27 cellular contexts compared by ENCODE assay signal in genomic region chr17:40992666-40993065, GRCh38. TPM values are rescaled to one million over a fixed set of nuclear protein-coding genes. Genes with fewer than 3 reads are reported as not detected.
"Had no signal": no experiment of that assay in that cellular context is flagged by ENCODE, and none has a peak within 500 bp of the region (broad histone marks: within the 10 kb centered on the region; RNA-seq: fewer than 3 reads in every experiment).

No MANE protein-coding gene starts in this region.

- H3K36me3 ChIP-seq: ascending aorta had no signal

- H3K4me1 ChIP-seq: ascending aorta had no signal

- H3K9me2 ChIP-seq: SK-N-SH had no signal

- H3K27ac ChIP-seq: ascending aorta, body of pancreas had no signal

- ATAC-seq: activated CD8-positive, alpha-beta T cell treated with anti-CD3 and anti-CD28 coated beads, Interleukin-2, amount 10 ng/mL, durations not matched to agents 7 days and 5 days; activated naive CD4-positive, alpha-beta T cell treated with anti-CD3 and anti-CD28 coated beads, Interleukin-2, amount 50 U/mL, for 72 hours; activated naive CD8-positive, alpha-beta T cell treated with anti-CD3 and anti-CD28 coated beads, Interleukin-2, amount 50 U/mL, for 24 hours; body of pancreas; Panc1; Right ventricle myocardium inferior; WTC11 had no signal

- H3K4me2 ChIP-seq: SK-N-SH had no signal

- DNase-seq: activated CD4-positive, alpha-beta T cell treated with anti-CD3 and anti-CD28 coated beads for 48 hours; activated CD4-positive, alpha-beta T cell treated with anti-CD3 and anti-CD28 coated beads, Interleukin-2, amount 50 U/mL, for 4 hours; activated CD4-positive, CD25-positive, alpha-beta regulatory T cell treated with anti-CD3 and anti-CD28 coated beads, Interleukin-2, amount 50 U/mL, for 72 hours; activated CD8-positive, alpha-beta memory T cell treated with anti-CD3 and anti-CD28 coated beads, Interleukin-2, amount 50 U/mL, for 48 hours; activated CD8-positive, alpha-beta T cell treated with anti-CD3 and anti-CD28 coated beads, Interleukin-2, amount 10 ng/mL, durations not matched to agents 7 days and 5 days; activated naive CD8-positive, alpha-beta T cell treated with anti-CD3 and anti-CD28 coated beads, Interleukin-2, amount 50 U/mL, for 24 hours; activated T-cell treated with anti-CD3 and anti-CD28 coated beads, Interleukin-2, amount 50 U/mL, for 1 hour; amniotic stem cell; body of pancreas; Kasumi-1; KBM-7; NCI-H1048; NCI-H1417 treated with DMSO at 0.1 percent for 48 hours; NCI-H1694; NCI-H2029; NCI-H345; NCI-H510A; NCI-H82; OCI-M1; RPMI8226; SK-N-SH had no signal

- H3K9ac ChIP-seq: SK-N-SH had no signal

- H3K9me3 ChIP-seq: ascending aorta, body of pancreas, SK-N-SH had no signal

- H3K27me3 ChIP-seq: ascending aorta, body of pancreas had no signal

- H3K4me3 ChIP-seq: ascending aorta, body of pancreas had no signal

RNA-seq across cellular contexts. Expression of gene KRTAP3-3, which starts 1.3 kb away (rescaled TPM):
- total RNA-seq: activated CD8-positive, alpha-beta T cell treated with anti-CD3 and anti-CD28 coated beads, Interleukin-2, amount 10 ng/mL, durations not matched to agents 7 days and 5 days; activated naive CD4-positive, alpha-beta T cell treated with anti-CD3 and anti-CD28 coated beads, Interleukin-2, amount 50 U/mL, for 72 hours; ascending aorta; body of pancreas; Right ventricle myocardium inferior; T-helper 1 cell treated with Interleukin-12 subunit alpha and Interleukin-12 subunit beta and Interleukin-4 antibody, amounts not matched to agents 30 ng/mL and 1 ng/mL, for 36 hours; WTC11 had no signal
- polyA plus RNA-seq: SK-N-SH had no signal

RNA-seq across cellular contexts. Expression of gene KRTAP3-2, which starts 7.0 kb away (rescaled TPM):
- total RNA-seq: activated CD8-positive, alpha-beta T cell treated with anti-CD3 and anti-CD28 coated beads, Interleukin-2, amount 10 ng/mL, durations not matched to agents 7 days and 5 days; activated naive CD4-positive, alpha-beta T cell treated with anti-CD3 and anti-CD28 coated beads, Interleukin-2, amount 50 U/mL, for 72 hours; ascending aorta; body of pancreas; Right ventricle myocardium inferior; T-helper 1 cell treated with Interleukin-12 subunit alpha and Interleukin-12 subunit beta and Interleukin-4 antibody, amounts not matched to agents 30 ng/mL and 1 ng/mL, for 36 hours; WTC11 had no signal
- polyA plus RNA-seq: SK-N-SH had no signal

RNA-seq across cellular contexts. Expression of gene KRT40, which starts 8.5 kb away (rescaled TPM):
- total RNA-seq: activated CD8-positive, alpha-beta T cell treated with anti-CD3 and anti-CD28 coated beads, Interleukin-2, amount 10 ng/mL, durations not matched to agents 7 days and 5 days; activated naive CD4-positive, alpha-beta T cell treated with anti-CD3 and anti-CD28 coated beads, Interleukin-2, amount 50 U/mL, for 72 hours; ascending aorta; Right ventricle myocardium inferior; T-helper 1 cell treated with Interleukin-12 subunit alpha and Interleukin-12 subunit beta and Interleukin-4 antibody, amounts not matched to agents 30 ng/mL and 1 ng/mL, for 36 hours; WTC11 had no signal
- polyA plus RNA-seq: SK-N-SH had no signal

RNA-seq across cellular contexts. Expression of gene KRTAP3-1, which starts 16.3 kb away (rescaled TPM):
- total RNA-seq: activated CD8-positive, alpha-beta T cell treated with anti-CD3 and anti-CD28 coated beads, Interleukin-2, amount 10 ng/mL, durations not matched to agents 7 days and 5 days; activated naive CD4-positive, alpha-beta T cell treated with anti-CD3 and anti-CD28 coated beads, Interleukin-2, amount 50 U/mL, for 72 hours; ascending aorta; body of pancreas; Right ventricle myocardium inferior; T-helper 1 cell treated with Interleukin-12 subunit alpha and Interleukin-12 subunit beta and Interleukin-4 antibody, amounts not matched to agents 30 ng/mL and 1 ng/mL, for 36 hours; WTC11 had no signal
- polyA plus RNA-seq: SK-N-SH had no signal

RNA-seq across cellular contexts. Expression of gene KRT39, which starts 25.9 kb away (rescaled TPM):
- total RNA-seq: activated CD8-positive, alpha-beta T cell treated with anti-CD3 and anti-CD28 coated beads, Interleukin-2, amount 10 ng/mL, durations not matched to agents 7 days and 5 days; activated naive CD4-positive, alpha-beta T cell treated with anti-CD3 and anti-CD28 coated beads, Interleukin-2, amount 50 U/mL, for 72 hours; ascending aorta; body of pancreas; Right ventricle myocardium inferior; T-helper 1 cell treated with Interleukin-12 subunit alpha and Interleukin-12 subunit beta and Interleukin-4 antibody, amounts not matched to agents 30 ng/mL and 1 ng/mL, for 36 hours; WTC11 had no signal
- polyA plus RNA-seq: SK-N-SH had no signal
